In the genomic region with DNA sequence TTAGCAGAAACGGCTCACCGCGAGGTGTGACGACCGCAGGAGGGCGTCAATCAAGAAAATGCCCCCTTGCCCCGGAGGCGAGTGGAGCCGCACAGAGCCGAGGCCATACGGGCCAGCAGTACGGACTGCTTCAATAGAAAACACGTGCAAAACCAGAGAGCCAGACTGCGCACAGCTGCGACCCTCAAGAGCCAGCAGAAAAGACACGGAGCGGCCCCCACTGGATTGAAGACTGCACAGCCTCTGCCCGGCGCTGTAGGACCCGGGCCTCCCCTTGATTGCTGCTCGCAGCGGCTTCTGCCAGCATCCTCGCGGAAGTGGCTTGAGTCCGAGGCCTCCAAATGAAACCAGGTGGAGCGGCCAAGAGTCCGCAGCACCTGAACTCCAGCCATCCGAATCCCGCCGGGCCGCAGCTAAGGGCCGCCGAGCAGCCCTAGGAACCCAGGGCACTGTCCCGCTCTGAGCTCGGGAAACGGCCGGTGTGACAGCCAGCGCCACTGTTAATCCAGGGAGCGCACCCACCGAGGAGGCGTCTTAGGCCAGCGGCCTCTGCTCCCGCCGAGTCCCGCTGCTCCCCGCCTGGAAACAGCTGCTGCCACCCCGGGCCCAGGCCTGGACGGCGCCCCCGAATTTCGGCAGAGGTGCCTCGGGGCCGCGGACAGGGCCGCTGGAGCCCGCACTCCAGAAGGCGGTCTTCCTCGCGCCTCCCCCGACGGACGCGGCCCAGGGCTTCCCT, we compare ENCODE assay signal across 8 cellular contexts. TPM values are rescaled to one million over a fixed set of nuclear protein-coding genes. Genes with fewer than 3 reads are reported as not detected.
A peak's percentile ranks its signal among the peaks of the same experiment; 100 is the strongest.
DNase-seq lines count a peak whose midpoint lies in the region; ATAC-seq and TF ChIP-seq lines count a peak whose summit lies in the region.

No MANE protein-coding gene starts in this region.

- H3K27ac Mint-ChIP-seq in endothelial cell (ENCODE audit: unreplicated experiment), result peak overlapping the region; percentile 74

- peaks cover 24% of the 10 kb centered on the region for H3K4me1 Mint-ChIP-seq in activated T-cell treated with anti-CD3 and anti-CD28 coated beads, Interleukin-2, amount 50 U/mL, for 4 hours (ENCODE audit: low read depth)
- H3K4me1 Mint-ChIP-seq in endothelial cell (ENCODE audit: unreplicated experiment), result peaks cover 22% of the 10 kb centered on the region

- H3K36me3 ChIP-seq in SJCRH30, result no peaks in the 10 kb centered on the region
- no peaks in the 10 kb centered on the region for H3K36me3 ChIP-seq in vagina

- no peak for TF ChIP-seq CTCF in endothelial cell (IDR thresholded peaks at IDR 0.05; ENCODE audit: unreplicated experiment)
- TF ChIP-seq CTCF in vagina (IDR thresholded peaks at IDR 0.05), result no peak

- intact Hi-C loops in vagina (cut with DNase I), result no loop called here

- TF ChIP-seq POLR2A in vagina (IDR thresholded peaks at IDR 0.05), result no peak

- no peaks in the 10 kb centered on the region for H3K36me3 Mint-ChIP-seq in activated T-cell treated with anti-CD3 and anti-CD28 coated beads, Interleukin-2, amount 50 U/mL, for 4 hours (ENCODE audit: insufficient read depth)
- H3K36me3 Mint-ChIP-seq in endothelial cell (ENCODE audit: low read depth, unreplicated experiment), result peaks cover 64% of the 10 kb centered on the region

- peaks cover 42% of the 10 kb centered on the region for H3K27me3 Mint-ChIP-seq in activated T-cell treated with anti-CD3 and anti-CD28 coated beads, Interleukin-2, amount 50 U/mL, for 4 hours (ENCODE audit: low read depth)
- peaks cover 34% of the 10 kb centered on the region for H3K27me3 Mint-ChIP-seq in endothelial cell (ENCODE audit: unreplicated experiment)

- H3K4me1 ChIP-seq in SJCRH30, result no peaks in the 10 kb centered on the region
- peaks cover 35% of the 10 kb centered on the region for H3K4me1 ChIP-seq in mononuclear cell (ENCODE audit: insufficient read depth, low read length)
- H3K4me1 ChIP-seq in vagina, result peaks cover 15% of the 10 kb centered on the region

- peaks cover 5% of the 10 kb centered on the region for H3K9me3 Mint-ChIP-seq in activated T-cell treated with anti-CD3 and anti-CD28 coated beads, Interleukin-2, amount 50 U/mL, for 4 hours
- H3K9me3 Mint-ChIP-seq in endothelial cell (ENCODE audit: unreplicated experiment), result no peaks in the 10 kb centered on the region

- ATAC-seq in activated T-cell treated with anti-CD3 and anti-CD28 coated beads, Interleukin-2, amount 50 U/mL, for 4 hours, result peak; percentile 18 to 20
- peak; percentile 31 for ATAC-seq in HG03135 (IDR thresholded peaks at IDR 0.05; ENCODE audit: unreplicated experiment)
- ATAC-seq in HG02970 (IDR thresholded peaks at IDR 0.05; ENCODE audit: low FRiP score, unreplicated experiment), result no peak

- peak overlapping the region; percentile 74 for H3K4me3 Mint-ChIP-seq in activated T-cell treated with anti-CD3 and anti-CD28 coated beads, Interleukin-2, amount 50 U/mL, for 4 hours
- peak overlapping the region; percentile 92 for H3K4me3 Mint-ChIP-seq in endothelial cell (ENCODE audit: unreplicated experiment)

- H3K27ac ChIP-seq in SJCRH30, result peak overlapping the region; percentile 45; the same call in 1 of the 2 replicates
- H3K27ac ChIP-seq in vagina, result peak overlapping the region; percentile 66

- no peak for DNase-seq in activated T-cell treated with anti-CD3 and anti-CD28 coated beads, Interleukin-2, amount 50 U/mL, for 4 hours
- DNase-seq in activated T-cell treated with anti-CD3 and anti-CD28 coated beads, Interleukin-2, amount 50 U/mL, for 1 hour, result no peak
- peak; percentile 10 to 30 for DNase-seq in SJCRH30
- DNase-seq in endothelial cell (ENCODE audit: low spot score), result peak; percentile 57
- no peak for DNase-seq in vagina (ENCODE audit: extremely low spot score in 2 of 2)

- H3K9me3 ChIP-seq in SJCRH30 (replicated peaks), result no peaks in the 10 kb centered on the region
- H3K9me3 ChIP-seq in mononuclear cell (ENCODE audit: low read depth, low read length), result no peaks in the 10 kb centered on the region
- no peaks in the 10 kb centered on the region for H3K9me3 ChIP-seq in vagina

- H3K27me3 ChIP-seq in SJCRH30 (no peaks in the 10 kb centered on the region), mononuclear cell (ENCODE audit: insufficient read depth, low read length) (peaks cover 3% of the 10 kb centered on the region), vagina (peaks cover 6% of the 10 kb centered on the region)

- H3K4me3 ChIP-seq in SJCRH30 (peak overlapping the region; percentile 77), mononuclear cell (ENCODE audit: low read length) (peak overlapping the region; percentile 80), vagina (peak overlapping the region; percentile 58 to 61)

RNA-seq across cellular contexts. Expression of gene HHEX, which starts 0.7 kb away (rescaled TPM):
- total RNA-seq in activated T-cell treated with anti-CD3 and anti-CD28 coated beads, Interleukin-2, amount 50 U/mL, for 4 hours, result 1 to 10 TPM in 1 of 3 donors, under 1 TPM in 2; 0.50 to 1.0 (median 0.53) TPM
- 2.9 and 4.2 TPM in 2 replicates for total RNA-seq in SJCRH30 (2014; rRNA removed; shearing (Covaris generic))
- total RNA-seq in endothelial cell (ENCODE audit: unreplicated experiment) (182 TPM), mononuclear cell (30.3 TPM), vagina (6.1 TPM)

Comparison
In these comparisons a context has a peak if more than half of its experiments do, and no peak if none do; other contexts are left out.
1. DNase-seq: peak in SJCRH30 (2 of 2) and endothelial cell (single experiment); none in activated T-cell treated with anti-CD3 and anti-CD28 coated beads, Interleukin-2, amount 50 U/mL, for 4 hours (single experiment), activated T-cell treated with anti-CD3 and anti-CD28 coated beads, Interleukin-2, amount 50 U/mL, for 1 hour (single experiment) and vagina (0 of 2).
2. Peak in every context shown above with its lines, with median percentiles within 50 percentile points of each other: H3K4me3 ChIP-seq.